In the genomic region with DNA sequence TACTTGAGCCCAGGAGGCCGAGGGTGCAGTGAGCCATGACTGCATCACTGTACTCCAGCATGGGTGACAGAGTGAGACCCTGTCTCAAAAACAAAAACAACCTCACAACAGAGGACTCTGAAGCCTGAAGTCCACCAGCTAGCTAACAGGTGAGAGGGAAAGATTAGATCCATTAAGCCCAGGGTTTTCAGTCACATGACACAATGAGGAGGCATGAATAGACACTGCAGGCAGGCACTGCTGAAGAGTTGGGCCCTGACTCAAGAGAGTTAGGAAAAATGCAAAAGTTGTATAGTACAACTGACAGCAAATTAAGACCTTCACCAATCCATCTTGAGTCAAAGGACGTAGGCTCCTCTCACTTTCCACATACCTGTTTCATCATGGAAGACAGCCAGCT, we compare ENCODE assay signal across 8 cellular contexts.
"Had no signal": no experiment of that assay in that cellular context is flagged by ENCODE, and none has a peak within 500 bp of the region (broad histone marks: within the 10 kb centered on the region; RNA-seq: fewer than 3 reads in every experiment).

No MANE protein-coding gene starts in this region.

- H3K4me1 Mint-ChIP-seq: GM23338, H9, IgD-negative memory B cell had no signal

- ATAC-seq: GM23338 had no signal

- H3K4me3 ChIP-seq: GM23338 had no signal

- H3K4me3 Mint-ChIP-seq: GM23338, H9, IgD-negative memory B cell had no signal

- H3K27me3 Mint-ChIP-seq: IgD-negative memory B cell had no signal

- H2AFZ ChIP-seq: GM23338 had no signal

- H3K4me2 ChIP-seq: GM23338 had no signal

- H3K27ac ChIP-seq: HL-60 had no signal

- FAIRE-seq: H1, H54 had no signal

- H3K27ac Mint-ChIP-seq: GM23338, H9, IgD-negative memory B cell had no signal

- DNase-seq: H9, HCEC 1CT, KG1 had no signal
